ENCODE assay signal across 9 cellular contexts in genomic region chr15:73560501-73561117, GRCh38.
DNase-seq lines count a peak whose midpoint lies in the region; ATAC-seq and TF ChIP-seq lines count a peak whose summit lies in the region.
"Had no signal": no experiment of that assay in that cellular context is flagged by ENCODE, and none has a peak within 500 bp of the region (broad histone marks: within the 10 kb centered on the region; RNA-seq: fewer than 3 reads in every experiment).

No MANE protein-coding gene starts in this region.

- H3K27ac ChIP-seq in right cardiac atrium (ENCODE audit: low read length): no peak overlapping the region

- DNase-seq in Right ventricle myocardium inferior (ENCODE audit: missing footprints) (no peak), right cardiac atrium (no peak), NCI-H1694 (lab: John Stamatoyannopoulos, UW) (peak; percentile 78), T-helper 17 cell (no peak), foreskin fibroblast (peak; percentile 45 to 81), retinal pigment epithelial cell (ENCODE audit: low read depth) (peak; percentile 46), posterior cingulate gyrus (no peak)
- DNase-seq in activated CD4-positive, alpha-beta memory T cell treated with anti-CD3 and anti-CD28 coated beads, Interleukin-2, amount 10 ng/mL, durations not matched to agents 7 days and 5 days: no peak

- H3K9me3 ChIP-seq in right cardiac atrium (ENCODE audit: control insufficient read depth, low read length) (no peaks in the 10 kb centered on the region), T-helper 17 cell (ENCODE audit: control insufficient read depth, low read length, poor library complexity, severe bottlenecking) (no peaks in the 10 kb centered on the region)

- no peak overlapping the region for H3K27ac Mint-ChIP-seq in T-helper 17 cell
- H3K27ac Mint-ChIP-seq in activated CD4-positive, alpha-beta memory T cell treated with anti-CD3 and anti-CD28 coated beads, Interleukin-2, amount 10 ng/mL, durations not matched to agents 7 days and 5 days: no peak overlapping the region
- H3K27ac Mint-ChIP-seq: activated naive CD8-positive, alpha-beta T cell had no signal

- WGBS in right cardiac atrium: 41% methylated on average over 2 of the region's 2 CpGs

- TF ChIP-seq CTCF in foreskin fibroblast (IDR thresholded peaks at IDR 0.05; ENCODE audit: low read depth, low read length): peak; percentile 15
- TF ChIP-seq CTCF in retinal pigment epithelial cell (conservative IDR thresholded peaks at IDR 0.05; ENCODE audit: low read depth, low read length): peak; percentile 51

- ATAC-seq in Right ventricle myocardium inferior (peak; percentile 56), right cardiac atrium (no peak), T-helper 17 cell (peak; percentile 68)

- CTCF ChIA-PET in activated CD4-positive, alpha-beta memory T cell treated with anti-CD3 and anti-CD28 coated beads, Interleukin-2, amount 10 ng/mL, durations not matched to agents 7 days and 5 days (lab: Charles Lee): interaction anchor here (0.6 to 3.6 kb wide), 15 partner anchors 9 to 252 kb away, joined by 3 to 72 read pairs (median 4); partner anchors contain the start of gene NPTN

- H3K4me1 Mint-ChIP-seq in T-helper 17 cell: peaks cover 6% of the 10 kb centered on the region
- H3K4me1 Mint-ChIP-seq in activated CD4-positive, alpha-beta memory T cell treated with anti-CD3 and anti-CD28 coated beads, Interleukin-2, amount 10 ng/mL, durations not matched to agents 7 days and 5 days: peaks cover 13% of the 10 kb centered on the region

- no peak overlapping the region for H3K4me3 ChIP-seq in right cardiac atrium (ENCODE audit: low read length)
- H3K4me3 ChIP-seq in foreskin fibroblast (ENCODE audit: low read depth in 1 of 2, low read length in 2 of 2): no peak overlapping the region
- no peak overlapping the region for H3K4me3 ChIP-seq in retinal pigment epithelial cell (ENCODE audit: low read length)

- no peaks in the 10 kb centered on the region for H3K27me3 ChIP-seq in right cardiac atrium (ENCODE audit: control insufficient read depth, insufficient read depth)

- no peaks in the 10 kb centered on the region for H3K27me3 Mint-ChIP-seq in T-helper 17 cell
- no peaks in the 10 kb centered on the region for H3K27me3 Mint-ChIP-seq in activated CD4-positive, alpha-beta memory T cell treated with anti-CD3 and anti-CD28 coated beads, Interleukin-2, amount 10 ng/mL, durations not matched to agents 7 days and 5 days
- H3K27me3 Mint-ChIP-seq: activated naive CD8-positive, alpha-beta T cell had no signal

- H3K4me1 ChIP-seq in right cardiac atrium (ENCODE audit: control insufficient read depth, insufficient read depth, low read length): peaks cover 3% of the 10 kb centered on the region

- H3K9me3 Mint-ChIP-seq in activated CD4-positive, alpha-beta memory T cell treated with anti-CD3 and anti-CD28 coated beads, Interleukin-2, amount 10 ng/mL, durations not matched to agents 7 days and 5 days: no peaks in the 10 kb centered on the region

- POLR2A ChIA-PET in activated CD4-positive, alpha-beta memory T cell treated with anti-CD3 and anti-CD28 coated beads, Interleukin-2, amount 10 ng/mL, durations not matched to agents 7 days and 5 days (lab: Charles Lee): interaction anchor here (0.7 to 2.6 kb wide), 2 partner anchors 57 to 76 kb away, joined by 3 to 8 read pairs; no protein-coding TSS in a partner anchor

- intact Hi-C loops in Right ventricle myocardium inferior (cut with DNase I): no loop called here
- intact Hi-C loops in right cardiac atrium (cut with DNase I): loop anchor here in 3 of 4 donors (5.0 to 10.0 kb wide), 3 partner anchors 72 to 144 kb away; partner anchors contain the start of gene NPTN (in 1 of the 3)
- intact Hi-C loops in posterior cingulate gyrus (cut with DNase I): loop anchor here (1.0 kb wide), 1 partner anchor 76 kb away; no protein-coding TSS in a partner anchor

- no peak overlapping the region for H3K4me3 Mint-ChIP-seq in T-helper 17 cell
- H3K4me3 Mint-ChIP-seq in activated CD4-positive, alpha-beta memory T cell treated with anti-CD3 and anti-CD28 coated beads, Interleukin-2, amount 10 ng/mL, durations not matched to agents 7 days and 5 days: no peak overlapping the region
- H3K4me3 Mint-ChIP-seq: activated naive CD8-positive, alpha-beta T cell had no signal

- H3K36me3 Mint-ChIP-seq in T-helper 17 cell (ENCODE audit: low read depth): peaks cover 9% of the 10 kb centered on the region
- peaks cover 30% of the 10 kb centered on the region for H3K36me3 Mint-ChIP-seq in activated CD4-positive, alpha-beta memory T cell treated with anti-CD3 and anti-CD28 coated beads, Interleukin-2, amount 10 ng/mL, durations not matched to agents 7 days and 5 days (ENCODE audit: low read depth)

Comparison
In these comparisons a context has a peak if more than half of its experiments do, and no peak if none do; other contexts are left out.
1. ATAC-seq: peak in Right ventricle myocardium inferior (single experiment) and T-helper 17 cell (single experiment); none in right cardiac atrium (0 of 2).
2. DNase-seq: peak in NCI-H1694 (single experiment), foreskin fibroblast (2 of 2) and retinal pigment epithelial cell (single experiment); none in Right ventricle myocardium inferior (single experiment), right cardiac atrium (0 of 3), T-helper 17 cell (0 of 3), posterior cingulate gyrus (0 of 10) and activated CD4-positive, alpha-beta memory T cell treated with anti-CD3 and anti-CD28 coated beads, Interleukin-2, amount 10 ng/mL, durations not matched to agents 7 days and 5 days (single experiment).